In genomic region chr2:15955232-15955983, GRCh38 we compare ENCODE assay signal across 20 cellular contexts. TPM values are rescaled to one million over a fixed set of nuclear protein-coding genes. Genes with fewer than 3 reads are reported as not detected.
"Had no signal": no experiment of that assay in that cellular context is flagged by ENCODE, and none has a peak within 500 bp of the region (broad histone marks: within the 10 kb centered on the region; RNA-seq: fewer than 3 reads in every experiment).

No MANE protein-coding gene starts in this region.

- H3K27me3 ChIP-seq: dorsolateral prefrontal cortex, gastrocnemius medialis, neural progenitor cell had no signal

- ATAC-seq: activated naive CD4-positive, alpha-beta T cell treated with anti-CD3 and anti-CD28 coated beads, Interleukin-2, amount 50 U/mL, for 72 hours; effector memory CD8-positive, alpha-beta T cell; gastrocnemius medialis; naive thymus-derived CD4-positive, alpha-beta T cell; stimulated activated naive CD8-positive, alpha-beta T cell treated with anti-CD3 and anti-CD28 coated beads, Interleukin-15, Interleukin-2, amounts not matched to agents 100 U/mL and 50 U/mL, for 24 hours; WTC11 had no signal

- H2AFZ ChIP-seq: neural progenitor cell had no signal

- H3K36me3 ChIP-seq: esophagus squamous epithelium, gastrocnemius medialis, neural progenitor cell, spleen had no signal

- H3K27ac ChIP-seq: dorsolateral prefrontal cortex, gastrocnemius medialis, neural progenitor cell, spleen had no signal

- H3K4me2 ChIP-seq: neural progenitor cell had no signal

- H3K4me1 ChIP-seq: gastrocnemius medialis, spleen had no signal

- H3K4me3 ChIP-seq: dorsolateral prefrontal cortex, esophagus squamous epithelium, gastrocnemius medialis, neural progenitor cell, spleen had no signal

- H3K9ac ChIP-seq: neural progenitor cell had no signal

- DNase-seq: activated gamma-delta T cell treated with Interleukin-2 at 50 U/mL for 16 hours; activated T-cell treated with anti-CD3 and anti-CD28 coated beads, Interleukin-2, amount 50 U/mL, for 1 hour; aorta; dorsolateral prefrontal cortex; effector memory CD8-positive, alpha-beta T cell; esophagus squamous epithelium; gastrocnemius medialis; hippocampal formation; naive thymus-derived CD4-positive, alpha-beta T cell; retina; spleen; stimulated activated CD4-positive, alpha-beta T cell treated with anti-CD3 and anti-CD28 coated beads, Interleukin-4, amount 100 ng/mL, for 1 hour; stimulated activated naive CD8-positive, alpha-beta T cell treated with anti-CD3 and anti-CD28 coated beads, Interleukin-15, Interleukin-2, amounts not matched to agents 100 U/mL and 50 U/mL, for 24 hours; T-helper 9 cell had no signal

- H3K9me3 ChIP-seq: esophagus squamous epithelium, gastrocnemius medialis, spleen had no signal

RNA-seq across cellular contexts. Expression of gene MYCN, which starts 15.1 kb away (rescaled TPM):
- total RNA-seq: activated naive CD4-positive, alpha-beta T cell treated with anti-CD3 and anti-CD28 coated beads, Interleukin-2, amount 50 U/mL, for 72 hours; osteoblast; subcutaneous adipose tissue; T-helper 1 cell treated with Interleukin-12 subunit alpha and Interleukin-12 subunit beta and Interleukin-4 antibody, amounts not matched to agents 30 ng/mL and 1 ng/mL, for 36 hours had no signal
- polyA plus RNA-seq: naive thymus-derived CD4-positive, alpha-beta T cell had no signal
